Comparison of ENCODE assay signal across 39 cellular contexts in genomic region chr12:53340398-53340797, GRCh38. TPM values are rescaled to one million over a fixed set of nuclear protein-coding genes. Genes with fewer than 3 reads are reported as not detected.
"Had no signal": no experiment of that assay in that cellular context is flagged by ENCODE, and none has a peak within 500 bp of the region (broad histone marks: within the 10 kb centered on the region; RNA-seq: fewer than 3 reads in every experiment).

No MANE protein-coding gene starts in this region.

- H3K4me3 Mint-ChIP-seq: activated T-cell treated with anti-CD3 and anti-CD28 coated beads, Interleukin-2, amount 50 U/mL, for 72 hours; nephron; stimulated activated naive B cell treated with anti-CD40 and anti-IgM and Interleukin-4, amounts not matched to agents 10 μg/mL and 1 μg/mL and 100 μg/mL, for 72 hours; T-helper 1 cell treated with Interleukin-12 subunit alpha and Interleukin-12 subunit beta and Interleukin-4 antibody, amounts not matched to agents 30 μg/mL and 1 μg/mL, for 36 hours; type B pancreatic cell had no signal

- H3K9me3 Mint-ChIP-seq: activated naive CD4-positive, alpha-beta T cell treated with anti-CD3 and anti-CD28 coated beads, Interleukin-2, amount 50 U/mL, for 72 hours; activated T-cell treated with anti-CD3 and anti-CD28 coated beads, Interleukin-2, amount 50 U/mL, for 72 hours; nephron; stimulated activated naive B cell treated with anti-CD40 and anti-IgM and Interleukin-4, amounts not matched to agents 10 μg/mL and 1 μg/mL and 100 μg/mL, for 72 hours; T-helper 1 cell treated with Interleukin-12 subunit alpha and Interleukin-12 subunit beta and Interleukin-4 antibody, amounts not matched to agents 30 μg/mL and 1 μg/mL, for 36 hours; type B pancreatic cell had no signal

- H3K4me1 ChIP-seq: pancreas, prostate gland had no signal

- H3K27ac Mint-ChIP-seq: activated naive CD4-positive, alpha-beta T cell treated with anti-CD3 and anti-CD28 coated beads, Interleukin-2, amount 50 U/mL, for 72 hours; activated T-cell treated with anti-CD3 and anti-CD28 coated beads, Interleukin-2, amount 50 U/mL, for 72 hours; nephron; stimulated activated naive B cell treated with anti-CD40 and anti-IgM and Interleukin-4, amounts not matched to agents 10 μg/mL and 1 μg/mL and 100 μg/mL, for 72 hours; T-helper 1 cell treated with Interleukin-12 subunit alpha and Interleukin-12 subunit beta and Interleukin-4 antibody, amounts not matched to agents 30 μg/mL and 1 μg/mL, for 36 hours; type B pancreatic cell had no signal

- ATAC-seq: activated CD4-positive, CD25-positive, alpha-beta regulatory T cell treated with anti-CD3 and anti-CD28 coated beads, Interleukin-2, amount 50 U/mL, for 24 hours; activated naive CD4-positive, alpha-beta T cell treated with anti-CD3 and anti-CD28 coated beads, Interleukin-2, amount 50 U/mL, for 72 hours; activated T-cell treated with anti-CD3 and anti-CD28 coated beads, Interleukin-2, amount 50 U/mL, for 72 hours; gastrocnemius medialis; left ventricle myocardium superior; mucosa of descending colon; pancreas; sciatic nerve; stimulated activated naive B cell treated with anti-CD40 and anti-IgM and Interleukin-4, amounts not matched to agents 10 μg/mL and 1 μg/mL and 100 μg/mL, for 72 hours had no signal

- H3K27me3 ChIP-seq: pancreas, uterus had no signal

- DNase-seq: activated naive CD4-positive, alpha-beta T cell; activated T-cell treated with anti-CD3 and anti-CD28 coated beads for 4 hours; adrenal gland; brain microvascular endothelial cell; dorsolateral prefrontal cortex; effector memory CD4-positive, alpha-beta T cell; erythroblast; gastrocnemius medialis; glutamatergic neuron; left ventricle myocardium superior; mucosa of descending colon; pancreas; retina; stimulated activated CD4-positive, alpha-beta T cell treated with anti-CD3 and anti-CD28 coated beads, Interleukin-1b, Interleukin-23, amount 100 ng/mL, for 48 hours; stimulated activated CD4-positive, alpha-beta T cell treated with anti-CD3 and anti-CD28 coated beads, Interleukin-4, amount 100 ng/mL, for 4 hours; stimulated activated CD8-positive, alpha-beta memory T cell treated with anti-CD3 and anti-CD28 coated beads, Interleukin-4, amount 100 ng/mL, for 48 hours; stimulated activated naive B cell treated with anti-CD40 and anti-IgM and Interleukin-4, amounts not matched to agents 10 μg/mL and 1 μg/mL and 100 μg/mL, for 72 hours; SW 1271; T1000; uterus; WERI-Rb-1 had no signal

- H3K9me3 ChIP-seq: adrenal gland, gastrocnemius medialis, mucosa of descending colon, pancreas, prostate gland, uterus had no signal

- H3K4me3 ChIP-seq: adrenal gland, coronary artery, dorsolateral prefrontal cortex, gastrocnemius medialis, mucosa of descending colon, pancreas, prostate gland, skin epidermis, uterus had no signal

- H3K36me3 ChIP-seq: adrenal gland, brain microvascular endothelial cell, gastrocnemius medialis, pancreas, prostate gland, uterus, WERI-Rb-1 had no signal

- H3K27ac ChIP-seq: adrenal gland, brain microvascular endothelial cell, coronary artery, dorsolateral prefrontal cortex, gastrocnemius medialis, pancreas, prostate gland, skin epidermis, uterus, WERI-Rb-1 had no signal

- FAIRE-seq: astrocyte, islet of Langerhans, pancreas had no signal

RNA-seq across cellular contexts. Expression of gene SP7, which starts 4.2 kb away (rescaled TPM):
- total RNA-seq: activated naive CD4-positive, alpha-beta T cell treated with anti-CD3 and anti-CD28 coated beads, Interleukin-2, amount 50 U/mL, for 72 hours; activated T-cell treated with anti-CD3 and anti-CD28 coated beads, Interleukin-2, amount 50 U/mL, for 72 hours; adrenal gland; astrocyte; cardiac septum; cerebellum; gastrocnemius medialis; left ventricle myocardium superior; lung microvascular endothelial cell; mesenteric fat pad; mucosa of descending colon; myocyte; pancreas; prostate gland; subcutaneous adipose tissue had no signal
- polyA plus RNA-seq: pancreas had no signal
